Comparison of ENCODE assay signal across 1 cellular context in the genomic region with DNA sequence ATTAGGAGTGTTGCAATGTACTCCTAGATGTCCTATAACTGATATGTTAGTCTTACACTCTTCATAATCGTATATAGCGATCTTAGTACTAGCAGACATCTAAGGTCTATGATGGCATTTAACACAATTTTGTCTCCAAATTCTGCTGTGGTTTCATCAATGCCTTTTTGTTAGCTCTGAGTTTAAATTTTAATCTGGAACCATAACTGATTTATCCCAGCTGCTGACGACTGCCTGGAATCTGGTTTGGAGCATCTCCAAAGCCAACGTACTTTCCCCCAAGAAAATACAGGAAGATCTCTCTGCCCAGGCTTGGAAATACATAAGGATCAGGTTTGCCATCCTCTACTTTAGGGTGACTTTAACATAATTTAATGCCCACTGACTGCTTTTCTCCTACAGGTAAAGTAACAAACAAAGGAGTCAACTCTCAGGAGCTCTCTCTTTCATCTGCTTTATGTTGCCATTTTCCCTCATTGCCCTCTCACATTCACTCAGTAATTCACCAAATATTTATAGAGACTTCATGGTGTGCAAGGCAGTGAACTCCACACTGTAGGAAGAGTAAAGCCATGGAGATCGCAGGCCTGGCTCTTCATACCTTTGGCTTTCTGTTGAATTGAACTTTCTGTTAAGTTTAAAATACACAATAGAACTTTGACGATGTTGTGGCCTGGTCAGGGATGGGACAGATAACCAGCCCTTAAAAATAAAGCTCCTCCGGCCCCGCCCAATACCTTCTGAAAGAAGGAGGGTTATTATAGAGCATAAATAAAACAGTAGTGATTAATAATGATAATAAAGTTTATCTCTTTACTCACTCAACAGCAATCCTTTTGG.
TF ChIP-seq lines count a peak whose summit lies in the region.

No MANE protein-coding gene starts in this region.

TF ChIP-seq in IMR-90, 13 proteins besides CTCF, POLR2A, EP300 and RAD21:
- TF ChIP-seq FOS (IDR thresholded peaks at IDR 0.05; ENCODE audit: low read depth, low read length) (no peak), MAZ (IDR thresholded peaks at IDR 0.05; ENCODE audit: borderline replicate concordance, low read depth, low read length) (no peak), CHD1 (IDR thresholded peaks at IDR 0.05; ENCODE audit: low read depth, low read length) (no peak), RCOR1 (IDR thresholded peaks at IDR 0.05; ENCODE audit: insufficient replicate concordance, low read length) (no peak), RFX5 (IDR thresholded peaks at IDR 0.05; ENCODE audit: low read depth, low read length) (no peak), MAFK (IDR thresholded peaks at IDR 0.05; ENCODE audit: low read depth, low read length) (no peak), NFE2L2 (IDR thresholded peaks at IDR 0.05; ENCODE audit: low read depth, low read length) (no peak), SMC3 (IDR thresholded peaks at IDR 0.05; ENCODE audit: low read depth, low read length) (no peak), BHLHE40 (IDR thresholded peaks at IDR 0.05; ENCODE audit: low read depth, low read length) (no peak), CEBPB (IDR thresholded peaks at IDR 0.05; ENCODE audit: low read depth, low read length) (no peak), MXI1 (IDR thresholded peaks at IDR 0.05; ENCODE audit: borderline replicate concordance, low read depth, low read length) (no peak)
- TF ChIP-seq, protein P1, sequence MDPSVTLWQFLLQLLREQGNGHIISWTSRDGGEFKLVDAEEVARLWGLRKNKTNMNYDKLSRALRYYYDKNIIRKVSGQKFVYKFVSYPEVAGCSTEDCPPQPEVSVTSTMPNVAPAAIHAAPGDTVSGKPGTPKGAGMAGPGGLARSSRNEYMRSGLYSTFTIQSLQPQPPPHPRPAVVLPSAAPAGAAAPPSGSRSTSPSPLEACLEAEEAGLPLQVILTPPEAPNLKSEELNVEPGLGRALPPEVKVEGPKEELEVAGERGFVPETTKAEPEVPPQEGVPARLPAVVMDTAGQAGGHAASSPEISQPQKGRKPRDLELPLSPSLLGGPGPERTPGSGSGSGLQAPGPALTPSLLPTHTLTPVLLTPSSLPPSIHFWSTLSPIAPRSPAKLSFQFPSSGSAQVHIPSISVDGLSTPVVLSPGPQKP (IDR thresholded peaks at IDR 0.05; ENCODE audit: borderline replicate concordance, low read depth, low read length) = no peak
- TF ChIP-seq, protein P2, sequence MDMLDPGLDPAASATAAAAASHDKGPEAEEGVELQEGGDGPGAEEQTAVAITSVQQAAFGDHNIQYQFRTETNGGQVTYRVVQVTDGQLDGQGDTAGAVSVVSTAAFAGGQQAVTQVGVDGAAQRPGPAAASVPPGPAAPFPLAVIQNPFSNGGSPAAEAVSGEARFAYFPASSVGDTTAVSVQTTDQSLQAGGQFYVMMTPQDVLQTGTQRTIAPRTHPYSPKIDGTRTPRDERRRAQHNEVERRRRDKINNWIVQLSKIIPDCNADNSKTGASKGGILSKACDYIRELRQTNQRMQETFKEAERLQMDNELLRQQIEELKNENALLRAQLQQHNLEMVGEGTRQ (IDR thresholded peaks at IDR 0.05; ENCODE audit: low read depth, low read length) = no peak
